In genomic region chr3:141652349-141652748, GRCh38 we compare ENCODE assay signal across 27 cellular contexts.
"Had no signal": no experiment of that assay in that cellular context is flagged by ENCODE, and none has a peak within 500 bp of the region (broad histone marks: within the 10 kb centered on the region; RNA-seq: fewer than 3 reads in every experiment).

No MANE protein-coding gene starts in this region.

- ATAC-seq: activated naive CD4-positive, alpha-beta T cell treated with anti-CD3 and anti-CD28 coated beads, Interleukin-2, amount 50 U/mL, for 72 hours; activated T-cell treated with anti-CD3 and anti-CD28 coated beads, Interleukin-2, amount 50 U/mL, for 72 hours; esophagus mucosa had no signal

- H3K27ac Mint-ChIP-seq: activated CD4-positive, alpha-beta memory T cell treated with anti-CD3 and anti-CD28 coated beads, Interleukin-2, amount 10 ng/mL, durations not matched to agents 7 days and 5 days; activated CD4-positive, alpha-beta T cell treated with anti-CD3 and anti-CD28 coated beads, Interleukin-2, amount 10 ng/mL, durations not matched to agents 7 days and 5 days; activated naive CD4-positive, alpha-beta T cell treated with anti-CD3 and anti-CD28 coated beads, Interleukin-2, amount 10 ng/mL, durations not matched to agents 7 days and 5 days; activated naive CD4-positive, alpha-beta T cell treated with anti-CD3 and anti-CD28 coated beads, Interleukin-2, amount 50 U/mL, for 72 hours; activated naive CD8-positive, alpha-beta T cell treated with anti-CD3 and anti-CD28 coated beads, Interleukin-2, amount 10 ng/mL, durations not matched to agents 7 days and 5 days; activated T-cell treated with anti-CD3 and anti-CD28 coated beads, Interleukin-2, amount 50 U/mL, for 24 hours; activated T-cell treated with anti-CD3 and anti-CD28 coated beads, Interleukin-2, amount 50 U/mL, for 72 hours; brain; endodermal cell had no signal

- H3K4me1 Mint-ChIP-seq: activated CD4-positive, alpha-beta memory T cell treated with anti-CD3 and anti-CD28 coated beads, Interleukin-2, amount 10 ng/mL, durations not matched to agents 7 days and 5 days; activated CD4-positive, alpha-beta T cell treated with anti-CD3 and anti-CD28 coated beads, Interleukin-2, amount 10 ng/mL, durations not matched to agents 7 days and 5 days; activated naive CD4-positive, alpha-beta T cell treated with anti-CD3 and anti-CD28 coated beads, Interleukin-2, amount 10 ng/mL, durations not matched to agents 7 days and 5 days; activated naive CD8-positive, alpha-beta T cell treated with anti-CD3 and anti-CD28 coated beads, Interleukin-2, amount 10 ng/mL, durations not matched to agents 7 days and 5 days; brain had no signal

- H3K4me3 Mint-ChIP-seq: activated CD4-positive, alpha-beta memory T cell treated with anti-CD3 and anti-CD28 coated beads, Interleukin-2, amount 10 ng/mL, durations not matched to agents 7 days and 5 days; activated CD4-positive, alpha-beta T cell treated with anti-CD3 and anti-CD28 coated beads, Interleukin-2, amount 10 ng/mL, durations not matched to agents 7 days and 5 days; activated naive CD4-positive, alpha-beta T cell treated with anti-CD3 and anti-CD28 coated beads, Interleukin-2, amount 10 ng/mL, durations not matched to agents 7 days and 5 days; activated naive CD8-positive, alpha-beta T cell treated with anti-CD3 and anti-CD28 coated beads, Interleukin-2, amount 10 ng/mL, durations not matched to agents 7 days and 5 days; activated T-cell treated with anti-CD3 and anti-CD28 coated beads, Interleukin-2, amount 50 U/mL, for 24 hours; activated T-cell treated with anti-CD3 and anti-CD28 coated beads, Interleukin-2, amount 50 U/mL, for 72 hours; brain; endodermal cell had no signal

- H3K4me1 ChIP-seq: ascending aorta, breast epithelium, colonic mucosa had no signal

- H3K36me3 Mint-ChIP-seq: activated naive CD4-positive, alpha-beta T cell treated with anti-CD3 and anti-CD28 coated beads, Interleukin-2, amount 10 ng/mL, durations not matched to agents 7 days and 5 days; activated naive CD4-positive, alpha-beta T cell treated with anti-CD3 and anti-CD28 coated beads, Interleukin-2, amount 50 U/mL, for 72 hours; activated naive CD8-positive, alpha-beta T cell treated with anti-CD3 and anti-CD28 coated beads, Interleukin-2, amount 10 ng/mL, durations not matched to agents 7 days and 5 days; brain had no signal

- H3K4me3 ChIP-seq: ascending aorta, breast epithelium, cardiac muscle cell, colonic mucosa had no signal

- DNase-seq: activated CD4-positive, alpha-beta memory T cell treated with anti-CD3 and anti-CD28 coated beads, Interleukin-2, amount 10 ng/mL, durations not matched to agents 7 days and 5 days; activated CD4-positive, alpha-beta T cell treated with anti-CD3 and anti-CD28 coated beads for 1 hour; activated CD4-positive, alpha-beta T cell treated with anti-CD3 and anti-CD28 coated beads for 4 hours; activated CD4-positive, alpha-beta T cell treated with anti-CD3 and anti-CD28 coated beads, Interleukin-2, amount 10 ng/mL, durations not matched to agents 7 days and 5 days; activated CD4-positive, alpha-beta T cell treated with anti-CD3 and anti-CD28 coated beads, Interleukin-2, amount 50 U/mL, for 4 hours; activated CD4-positive, CD25-positive, alpha-beta regulatory T cell; activated CD8-positive, alpha-beta memory T cell treated with anti-CD3 and anti-CD28 coated beads, Interleukin-2, amount 50 U/mL, for 48 hours; activated gamma-delta T cell; activated naive CD4-positive, alpha-beta T cell; activated naive CD4-positive, alpha-beta T cell treated with anti-CD3 and anti-CD28 coated beads, Interleukin-2, amount 10 ng/mL, durations not matched to agents 7 days and 5 days; activated naive CD8-positive, alpha-beta T cell treated with anti-CD3 and anti-CD28 coated beads, Interleukin-2, amount 10 ng/mL, durations not matched to agents 7 days and 5 days; activated T-cell treated with anti-CD3 and anti-CD28 coated beads for 4 hours; activated T-cell treated with anti-CD3 and anti-CD28 coated beads, Interleukin-2, amount 50 U/mL, for 24 hours; activated T-cell treated with anti-CD3 and anti-CD28 coated beads, Interleukin-2, amount 50 U/mL, for 72 hours; central memory CD4-positive, alpha-beta T cell; cerebellar nuclear complex; colonic mucosa; effector memory CD4-positive, alpha-beta T cell; endodermal cell; foreskin fibroblast; T-helper 2 cell had no signal

- H3K27me3 ChIP-seq: ascending aorta, breast epithelium, cardiac muscle cell, colonic mucosa had no signal

- H3K9me3 ChIP-seq: ascending aorta, breast epithelium, colonic mucosa had no signal

- H3K9me3 Mint-ChIP-seq: activated CD4-positive, alpha-beta memory T cell treated with anti-CD3 and anti-CD28 coated beads, Interleukin-2, amount 10 ng/mL, durations not matched to agents 7 days and 5 days; activated naive CD4-positive, alpha-beta T cell treated with anti-CD3 and anti-CD28 coated beads, Interleukin-2, amount 10 ng/mL, durations not matched to agents 7 days and 5 days; activated naive CD4-positive, alpha-beta T cell treated with anti-CD3 and anti-CD28 coated beads, Interleukin-2, amount 50 U/mL, for 72 hours; activated naive CD8-positive, alpha-beta T cell treated with anti-CD3 and anti-CD28 coated beads, Interleukin-2, amount 10 ng/mL, durations not matched to agents 7 days and 5 days; activated T-cell treated with anti-CD3 and anti-CD28 coated beads, Interleukin-2, amount 50 U/mL, for 24 hours had no signal

- H3K36me3 ChIP-seq: ascending aorta, breast epithelium, cardiac muscle cell, colonic mucosa had no signal

- H3K27ac ChIP-seq: ascending aorta, breast epithelium, cardiac muscle cell, colonic mucosa had no signal
